In the genomic region with DNA sequence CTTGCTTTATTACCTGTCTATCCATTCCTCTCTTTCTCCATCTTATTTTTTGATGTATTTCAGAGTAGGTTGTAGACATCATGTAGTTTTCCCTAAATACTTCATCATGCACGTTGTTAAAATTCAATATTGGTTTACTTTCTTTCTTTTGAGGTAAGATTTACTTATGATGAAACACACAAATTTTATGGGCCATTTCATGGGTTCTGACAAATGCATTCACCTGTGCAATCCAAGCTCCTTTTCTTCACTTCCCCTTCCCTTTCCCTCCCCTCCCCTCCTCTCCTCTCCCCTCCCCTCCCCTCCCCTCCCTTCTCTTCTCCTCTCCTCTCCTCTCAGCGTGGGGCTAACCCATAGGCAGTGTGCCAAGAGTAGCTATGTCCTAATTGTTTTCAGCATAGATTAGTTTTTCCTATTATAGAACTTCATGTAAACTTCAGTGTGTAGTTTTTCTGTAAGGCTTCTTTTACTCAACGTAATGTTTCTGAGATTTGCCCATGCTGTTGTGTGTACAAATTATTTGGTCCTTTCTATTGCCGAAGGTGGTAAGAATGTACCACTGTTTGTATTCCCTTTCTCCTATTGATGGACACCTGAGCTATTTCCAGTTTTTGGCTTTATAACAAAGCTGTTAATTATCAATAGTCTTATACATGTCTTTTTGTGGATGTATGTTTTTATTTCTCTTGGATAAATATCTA, we compare ENCODE assay signal across 15 cellular contexts.
"Had no signal": no experiment of that assay in that cellular context is flagged by ENCODE, and none has a peak within 500 bp of the region (broad histone marks: within the 10 kb centered on the region; RNA-seq: fewer than 3 reads in every experiment).

No MANE protein-coding gene starts in this region.

- H3K36me3 Mint-ChIP-seq: activated naive CD8-positive, alpha-beta T cell; naive thymus-derived CD4-positive, alpha-beta T cell; stimulated activated effector memory CD8-positive, alpha-beta T cell treated with anti-CD3 and anti-CD28 coated beads, Interleukin-12 subunit alpha, Interleukin-12 subunit beta, amount 100 ng/mL, for 72 hours had no signal

- H3K9me3 Mint-ChIP-seq: activated CD4-positive, alpha-beta T cell treated with anti-CD3 and anti-CD28 coated beads, Interleukin-2, amount 10 ng/mL, durations not matched to agents 7 days and 5 days; naive thymus-derived CD4-positive, alpha-beta T cell; stimulated activated effector memory CD8-positive, alpha-beta T cell treated with anti-CD3 and anti-CD28 coated beads, Interleukin-12 subunit alpha, Interleukin-12 subunit beta, amount 100 ng/mL, for 72 hours had no signal

- DNase-seq: activated CD4-positive, alpha-beta T cell treated with anti-CD3 and anti-CD28 coated beads, Interleukin-2, amount 10 ng/mL, durations not matched to agents 7 days and 5 days; activated CD4-positive, CD25-positive, alpha-beta regulatory T cell; activated CD8-positive, alpha-beta memory T cell treated with anti-CD3 and anti-CD28 coated beads for 24 hours; activated gamma-delta T cell treated with Interleukin-2 at 50 U/mL for 16 hours; amniotic stem cell; colonic mucosa; left lung; mucosa of descending colon; naive thymus-derived CD4-positive, alpha-beta T cell; retina; thyroid gland had no signal

- ATAC-seq: left lung; mucosa of descending colon; naive thymus-derived CD4-positive, alpha-beta T cell; stimulated activated effector memory CD8-positive, alpha-beta T cell treated with anti-CD3 and anti-CD28 coated beads, Interleukin-12 subunit alpha, Interleukin-12 subunit beta, amount 100 ng/mL, for 72 hours had no signal

- H3K4me3 Mint-ChIP-seq: activated CD4-positive, alpha-beta T cell treated with anti-CD3 and anti-CD28 coated beads, Interleukin-2, amount 10 ng/mL, durations not matched to agents 7 days and 5 days; activated naive CD8-positive, alpha-beta T cell; naive thymus-derived CD4-positive, alpha-beta T cell; stimulated activated effector memory CD8-positive, alpha-beta T cell treated with anti-CD3 and anti-CD28 coated beads, Interleukin-12 subunit alpha, Interleukin-12 subunit beta, amount 100 ng/mL, for 72 hours had no signal

- H2AFZ ChIP-seq: hepatocyte had no signal

- H3K27ac Mint-ChIP-seq: activated CD4-positive, alpha-beta T cell treated with anti-CD3 and anti-CD28 coated beads, Interleukin-2, amount 10 ng/mL, durations not matched to agents 7 days and 5 days; activated naive CD8-positive, alpha-beta T cell; naive thymus-derived CD4-positive, alpha-beta T cell; stimulated activated effector memory CD8-positive, alpha-beta T cell treated with anti-CD3 and anti-CD28 coated beads, Interleukin-12 subunit alpha, Interleukin-12 subunit beta, amount 100 ng/mL, for 72 hours had no signal

- H3K79me2 ChIP-seq: hepatocyte had no signal

- H3K4me3 ChIP-seq: colonic mucosa, hepatocyte, left lung, mucosa of descending colon, thyroid gland, vagina had no signal

- H3K4me1 ChIP-seq: colonic mucosa had no signal

- H3K27ac ChIP-seq: colonic mucosa, hepatocyte, left lung, thyroid gland, vagina had no signal

- H3K4me2 ChIP-seq: hepatocyte had no signal

- H3K36me3 ChIP-seq: colonic mucosa, left lung, thyroid gland, vagina had no signal

- H3K27me3 ChIP-seq: colonic mucosa, hepatocyte, left lung, thyroid gland, vagina had no signal

- H3K9me3 ChIP-seq: colonic mucosa, left lung, mucosa of descending colon, thyroid gland, vagina had no signal
